4 cellular contexts compared by ENCODE assay signal in the genomic region with DNA sequence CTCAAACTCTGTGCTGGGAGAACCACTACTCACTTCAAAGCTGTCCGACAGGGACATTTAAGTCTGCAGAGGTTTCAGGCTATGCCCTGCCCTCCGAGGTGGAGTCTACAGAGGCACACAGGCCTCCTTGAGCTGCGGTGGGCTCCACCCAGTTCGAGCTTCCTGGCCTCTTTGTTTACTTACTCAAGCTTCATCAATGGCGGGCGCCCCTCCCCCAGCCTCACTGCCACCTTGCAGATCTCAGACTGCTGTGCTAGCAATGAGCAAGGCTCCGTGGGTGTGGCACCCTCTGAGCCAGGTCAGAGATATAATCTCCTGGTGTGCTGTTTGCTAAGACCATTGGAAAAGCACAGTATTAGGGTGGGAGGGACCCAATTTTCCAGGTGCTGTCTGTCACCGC. TPM values are rescaled to one million over a fixed set of nuclear protein-coding genes. Genes with fewer than 3 reads are reported as not detected.
"Had no signal": no experiment of that assay in that cellular context is flagged by ENCODE, and none has a peak within 500 bp of the region (broad histone marks: within the 10 kb centered on the region; RNA-seq: fewer than 3 reads in every experiment).

No MANE protein-coding gene starts in this region.

RNA-seq across cellular contexts. Expression of gene HGD, which starts 56.0 kb away (rescaled TPM):
- total RNA-seq: skeletal muscle tissue, tibial nerve had no signal
- polyA plus RNA-seq: keratinocyte, mammary epithelial cell had no signal
